22 cellular contexts compared by ENCODE assay signal in the genomic region with DNA sequence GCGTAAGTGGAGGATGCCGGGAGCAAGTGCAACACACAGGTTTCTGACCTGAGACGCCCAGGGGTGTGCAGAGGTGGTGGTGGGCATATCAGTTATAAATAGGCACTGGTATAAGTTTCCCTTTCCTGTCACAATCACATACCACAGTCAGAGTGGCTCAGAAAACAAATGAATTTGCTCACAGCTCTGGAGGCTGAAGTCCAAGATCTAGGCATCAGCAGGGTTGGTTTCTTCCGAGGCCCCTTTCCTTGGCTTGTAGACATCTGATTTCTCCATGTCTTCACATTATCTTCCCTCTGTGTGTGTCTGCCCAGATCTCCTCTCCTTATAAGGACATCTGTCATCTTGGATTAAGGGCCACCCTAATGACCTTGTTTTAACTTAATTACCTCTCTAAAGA.
"Had no signal": no experiment of that assay in that cellular context is flagged by ENCODE, and none has a peak within 500 bp of the region (broad histone marks: within the 10 kb centered on the region; RNA-seq: fewer than 3 reads in every experiment).

No MANE protein-coding gene starts in this region.

- H3K4me3 ChIP-seq: cardiac muscle cell, dorsolateral prefrontal cortex, gastrocnemius medialis, heart left ventricle, mucosa of descending colon, pancreas, smooth muscle cell, stomach had no signal

- DNase-seq: activated CD4-positive, alpha-beta T cell treated with anti-CD3 and anti-CD28 coated beads, Interleukin-2, amount 50 U/mL, for 1 hour; activated naive CD4-positive, alpha-beta T cell treated with Interleukin-2 at 50 U/mL for 16 hours; activated naive CD8-positive, alpha-beta T cell treated with anti-CD3 and anti-CD28 coated beads, Interleukin-2, amount 10 ng/mL, durations not matched to agents 7 days and 5 days; amygdala; dorsolateral prefrontal cortex; erythroblast; gastrocnemius medialis; heart left ventricle; left ventricle myocardium superior; mucosa of descending colon; naive B cell; pancreas; SK-N-SH; stimulated activated CD4-positive, alpha-beta T cell treated with anti-CD3 and anti-CD28 coated beads, Interleukin-4, amount 100 ng/mL, for 1 hour; stomach; trophoblast cell had no signal

- H3K4me1 ChIP-seq: gastrocnemius medialis, heart left ventricle, pancreas, stomach had no signal

- H3K36me3 Mint-ChIP-seq: stimulated activated effector memory CD8-positive, alpha-beta T cell treated with anti-CD3 and anti-CD28 coated beads, Interleukin-12 subunit alpha, Interleukin-12 subunit beta, amount 100 ng/mL, for 72 hours had no signal

- H3K27me3 ChIP-seq: cardiac muscle cell, dorsolateral prefrontal cortex, heart left ventricle, pancreas, stomach had no signal

- FAIRE-seq: pancreas had no signal

- H3K9ac ChIP-seq: SK-N-SH had no signal

- H3K36me3 ChIP-seq: cardiac muscle cell, gastrocnemius medialis, heart left ventricle, pancreas, stomach had no signal

- H3K27ac ChIP-seq: cardiac muscle cell, dorsolateral prefrontal cortex, gastrocnemius medialis, heart left ventricle, pancreas, stomach had no signal

- H3K4me3 Mint-ChIP-seq: activated naive CD8-positive, alpha-beta T cell treated with anti-CD3 and anti-CD28 coated beads, Interleukin-2, amount 10 ng/mL, durations not matched to agents 7 days and 5 days; memory B cell; naive B cell; stimulated activated effector memory CD8-positive, alpha-beta T cell treated with anti-CD3 and anti-CD28 coated beads, Interleukin-12 subunit alpha, Interleukin-12 subunit beta, amount 100 ng/mL, for 72 hours; T-helper 2 cell treated with Interferon-gamma antibody and Interleukin-4, amounts not matched to agents 5 μg/mL and 100 μg/mL, for 36 hours had no signal

- H3K27ac Mint-ChIP-seq: activated naive CD8-positive, alpha-beta T cell treated with anti-CD3 and anti-CD28 coated beads, Interleukin-2, amount 10 ng/mL, durations not matched to agents 7 days and 5 days; memory B cell; naive B cell; stimulated activated effector memory CD8-positive, alpha-beta T cell treated with anti-CD3 and anti-CD28 coated beads, Interleukin-12 subunit alpha, Interleukin-12 subunit beta, amount 100 ng/mL, for 72 hours; T-helper 2 cell treated with Interferon-gamma antibody and Interleukin-4, amounts not matched to agents 5 μg/mL and 100 μg/mL, for 36 hours had no signal

- ATAC-seq: gastrocnemius medialis; heart left ventricle; left ventricle myocardium superior; mucosa of descending colon; pancreas; sciatic nerve; stimulated activated effector memory CD8-positive, alpha-beta T cell treated with anti-CD3 and anti-CD28 coated beads, Interleukin-12 subunit alpha, Interleukin-12 subunit beta, amount 100 ng/mL, for 72 hours had no signal

- H3K9me3 ChIP-seq: pancreas had no signal

- H3K4me2 ChIP-seq: SK-N-SH, smooth muscle cell had no signal

- H3K4me1 Mint-ChIP-seq: activated naive CD8-positive, alpha-beta T cell treated with anti-CD3 and anti-CD28 coated beads, Interleukin-2, amount 10 ng/mL, durations not matched to agents 7 days and 5 days; memory B cell; stimulated activated effector memory CD8-positive, alpha-beta T cell treated with anti-CD3 and anti-CD28 coated beads, Interleukin-12 subunit alpha, Interleukin-12 subunit beta, amount 100 ng/mL, for 72 hours had no signal
